33 cellular contexts compared by ENCODE assay signal in the genomic region with DNA sequence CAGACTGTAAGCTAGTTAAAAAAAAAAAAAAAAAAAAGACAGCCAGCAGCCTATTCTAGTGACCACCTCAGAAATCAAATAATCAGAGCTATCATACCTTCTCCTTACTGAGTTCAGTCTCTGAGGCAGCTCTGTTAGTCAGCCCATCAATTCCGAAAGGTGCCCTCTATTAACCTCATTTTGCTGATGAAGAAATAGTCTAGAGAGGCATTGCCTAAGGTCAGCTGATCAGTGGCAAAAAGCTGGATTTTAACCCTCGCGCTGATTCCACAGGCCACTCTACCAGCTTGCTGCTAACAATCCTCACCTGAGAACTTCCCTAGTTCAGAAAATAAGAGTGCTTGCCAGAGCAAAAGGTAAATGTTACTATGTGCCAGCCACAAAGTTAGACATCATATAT.
"Had no signal": no experiment of that assay in that cellular context is flagged by ENCODE, and none has a peak within 500 bp of the region (broad histone marks: within the 10 kb centered on the region; RNA-seq: fewer than 3 reads in every experiment).

No MANE protein-coding gene starts in this region.

- H3K36me3 ChIP-seq: breast epithelium, MG63 had no signal

- H3K27ac ChIP-seq: body of pancreas, breast epithelium, Peyer's patch, VCaP had no signal

- H3K4me1 ChIP-seq: breast epithelium, Peyer's patch had no signal

- H3K4me3 ChIP-seq: body of pancreas, breast epithelium, MG63, Peyer's patch had no signal

- H3K27me3 ChIP-seq: body of pancreas, breast epithelium, MG63, Peyer's patch had no signal

- H3K9me3 ChIP-seq: body of pancreas, breast epithelium, MG63, Peyer's patch had no signal

- DNase-seq: activated CD4-positive, alpha-beta T cell treated with anti-CD3 and anti-CD28 coated beads for 1 hour; activated CD4-positive, alpha-beta T cell treated with anti-CD3 and anti-CD28 coated beads for 48 hours; activated CD4-positive, CD25-positive, alpha-beta regulatory T cell; activated CD8-positive, alpha-beta T cell treated with anti-CD3 and anti-CD28 coated beads for 36 hours; activated effector memory CD4-positive, alpha-beta T cell treated with anti-CD3 and anti-CD28 coated beads, Interleukin-2, amount 50 U/mL, for 16 hours; activated naive CD4-positive, alpha-beta T cell; activated naive CD4-positive, alpha-beta T cell treated with anti-CD3 and anti-CD28 coated beads, Interleukin-2, amount 50 U/mL, for 16 hours; activated naive CD8-positive, alpha-beta T cell treated with anti-CD3 and anti-CD28 coated beads for 36 hours; activated T-cell treated with anti-CD3 and anti-CD28 coated beads, Interleukin-2, amount 50 U/mL, for 1 hour; activated T-cell treated with anti-CD3 and anti-CD28 coated beads, Interleukin-2, amount 50 U/mL, for 72 hours; body of pancreas; Karpas-422; KBM-7; MG63; MV-4-11; NCI-H1092; NCI-H1436 treated with DMSO at 0.1 percent for 48 hours; NCI-H1694 treated with DMSO at 0.1 percent for 48 hours; NCI-H2029; NCI-H345; NCI-H524 treated with DMSO at 0.1 percent for 48 hours; NCI-H748 treated with DMSO at 0.1 percent for 48 hours; NK-92 treated with Interleukin-12 subunit alpha and Interleukin-12 subunit beta, amount 100 ng/mL, for 24 hours; PC-3; Peyer's patch; RPMI8226; SW 1271; T-helper 1 cell; T-helper 2 cell; T-helper 9 cell had no signal

- ATAC-seq: activated CD8-positive, alpha-beta T cell treated with anti-CD3 and anti-CD28 coated beads for 36 hours; activated T-cell treated with anti-CD3 and anti-CD28 coated beads, Interleukin-2, amount 50 U/mL, for 72 hours; activated T-helper 17 cell treated with anti-CD3 and anti-CD28 coated beads, Interleukin-2, amount 50 U/mL, for 72 hours; body of pancreas; PC-3 had no signal
